ENCODE assay signal across 20 cellular contexts in the genomic region with DNA sequence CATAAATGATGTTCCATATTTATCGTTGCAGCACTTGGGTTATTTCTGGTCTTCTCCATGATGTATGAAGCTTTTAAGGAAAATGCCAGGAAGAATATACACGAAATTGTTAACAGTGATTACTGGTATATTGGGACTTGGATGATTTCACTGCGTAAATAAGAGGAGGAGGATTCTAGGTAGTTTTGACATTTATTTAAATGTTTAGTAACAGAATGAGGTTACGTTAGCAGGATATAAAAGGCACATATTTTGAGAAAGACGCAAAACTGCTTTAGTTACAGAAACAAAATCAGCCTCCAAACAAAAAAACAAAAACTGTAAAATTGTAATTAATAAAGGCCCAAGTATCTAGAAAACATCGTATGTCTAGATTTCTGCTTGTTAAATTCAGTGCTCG.
A peak's percentile ranks its signal among the peaks of the same experiment; 100 is the strongest.
DNase-seq lines count a peak whose midpoint lies in the region; ATAC-seq, FAIRE-seq and TF ChIP-seq lines count a peak whose summit lies in the region.
"Had no signal": no experiment of that assay in that cellular context is flagged by ENCODE, and none has a peak within 500 bp of the region (broad histone marks: within the 10 kb centered on the region; RNA-seq: fewer than 3 reads in every experiment).

No MANE protein-coding gene starts in this region.

- peaks cover 13% of the 10 kb centered on the region for H3K79me2 ChIP-seq in HepG2 (ENCODE audit: insufficient read depth, low read length)

- FAIRE-seq in HepG2 (lab: Jason Lieb, UNC) = no peak
- FAIRE-seq: A549, D721Med, G401.6, GM12891 had no signal

- no peaks in the 10 kb centered on the region for H3K36me3 ChIP-seq in HepG2 (replicated peaks in 1 of 2; ENCODE audit: control insufficient read depth in 1 of 2, insufficient read depth in 2 of 2, low read length in 2 of 2)
- H3K36me3 ChIP-seq in right lobe of liver = no peaks in the 10 kb centered on the region
- H3K36me3 ChIP-seq in WERI-Rb-1 = no peaks in the 10 kb centered on the region

- no peak for DNase-seq in HepG2 (ENCODE audit: low spot score)
- DNase-seq in right lobe of liver = no peak
- no peak for DNase-seq in WERI-Rb-1
- DNase-seq in glutamatergic neuron = no peak
- DNase-seq: AML-193; Caco-2; Calu3; CD4-positive, alpha-beta T cell; CD8-positive, alpha-beta T cell; DMS79 treated with DMSO at 0.1 percent for 48 hours; GF-D8 had no signal

- CTCF ChIA-PET in HepG2 (lab: Yijun Ruan, JAX; ENCODE audit: low intra/inter-chr PET ratio, low total read pairs) = no interaction called here

- H3K36me3 Mint-ChIP-seq in glutamatergic neuron (ENCODE audit: unreplicated experiment) = no peaks in the 10 kb centered on the region

- H3K27ac ChIP-seq in HepG2 (ENCODE audit: extremely low read length, insufficient read depth, low read length) (no peak overlapping the region), right lobe of liver (no peak overlapping the region), WERI-Rb-1 (peak overlapping the region; percentile 64; the same call in 1 of the 2 replicates)
- H3K27ac ChIP-seq: 22Rv1; A549; BLaER1 treated with 17β-estradiol and CSF1 and Interleukin-3, amounts not matched to agents 10 nM and 100 nM; C4-2B had no signal

- TF ChIP-seq EP300 in HepG2 (IDR thresholded peaks at IDR 0.05; ENCODE audit: low read depth in 2 of 2, low read length in 2 of 2) (no peak), HepG2 (CRISPR knock-in tag; IDR thresholded peaks at IDR 0.05; ENCODE audit: borderline replicate concordance) (no peak)

- H3K9me3 ChIP-seq in HepG2 (ENCODE audit: low read length) = no peaks in the 10 kb centered on the region
- H3K9me3 ChIP-seq in right lobe of liver = no peaks in the 10 kb centered on the region
- H3K9me3 ChIP-seq in WERI-Rb-1 (ENCODE audit: severe bottlenecking) = peaks cover 2% of the 10 kb centered on the region
- H3K9me3 ChIP-seq: A549, Caco-2 had no signal

- ATAC-seq in HepG2 = no peak
- no peak for ATAC-seq in right lobe of liver
- ATAC-seq in GM21447 (IDR thresholded peaks at IDR 0.05; ENCODE audit: unreplicated experiment) = no peak
- ATAC-seq: A549; CD8-positive, alpha-beta T cell had no signal

- intact Hi-C loops in HepG2 (cut with micrococcal nuclease; ENCODE audit: unreplicated experiment) = loop anchor here (5.0 kb wide), 1 partner anchor 49 kb away; no protein-coding TSS in a partner anchor
- intact Hi-C loops in right lobe of liver (cut with DNase I) = no loop called here

- H3K4me3 ChIP-seq in HepG2 (replicated peaks in 1 of 3; ENCODE audit: insufficient read depth in 1 of 3, low read depth in 2 of 3, low read length in 3 of 3) = no peak overlapping the region
- no peak overlapping the region for H3K4me3 ChIP-seq in right lobe of liver
- H3K4me3 ChIP-seq in WERI-Rb-1 (ENCODE audit: low read depth, low read length) = no peak overlapping the region
- H3K4me3 ChIP-seq: A549; BLaER1 treated with 17β-estradiol and CSF1 and Interleukin-3, amounts not matched to agents 10 nM and 100 nM had no signal

- TF ChIP-seq CTCF in HepG2 (CRISPR knock-in tag; IDR thresholded peaks at IDR 0.05) = no peak
- no peak for TF ChIP-seq CTCF in right lobe of liver (IDR thresholded peaks at IDR 0.05)
- no peak for TF ChIP-seq CTCF in WERI-Rb-1 (IDR thresholded peaks at IDR 0.05; ENCODE audit: low read depth, low read length)
- TF ChIP-seq CTCF in glutamatergic neuron (IDR thresholded peaks at IDR 0.05; ENCODE audit: partially characterized antibody, unreplicated experiment) = no peak

- no peaks in the 10 kb centered on the region for H3K4me1 ChIP-seq in HepG2 (ENCODE audit: insufficient read depth, low read length)
- peaks cover 0 to 44% (median 15%) of the 10 kb centered on the region in 4 donors for H3K4me1 ChIP-seq in right lobe of liver
- H3K4me1 ChIP-seq: Caco-2 had no signal

- H2AFZ ChIP-seq in HepG2 (ENCODE audit: low read length) = no peak overlapping the region

- H3K27ac Mint-ChIP-seq in glutamatergic neuron (ENCODE audit: unreplicated experiment) = peak overlapping the region; percentile 52
- H3K27ac Mint-ChIP-seq: B cell; CD4-positive, alpha-beta T cell; CD8-positive, alpha-beta T cell had no signal

- TF ChIP-seq POLR2A in HepG2 (IDR thresholded peaks at IDR 0.05; ENCODE audit: insufficient read depth in 1 of 2, low read depth in 2 of 2, low read length in 2 of 2) = no peak
- TF ChIP-seq POLR2A in right lobe of liver (IDR thresholded peaks at IDR 0.05) = no peak

- H3K27me3 ChIP-seq in HepG2 (ENCODE audit: control insufficient read depth in 1 of 2, insufficient read depth in 2 of 2, low read length in 2 of 2) (no peaks in the 10 kb centered on the region), right lobe of liver (no peaks in the 10 kb centered on the region), WERI-Rb-1 (ENCODE audit: insufficient read depth, low read depth, severe bottlenecking) (no peaks in the 10 kb centered on the region)
- H3K27me3 ChIP-seq: BLaER1 treated with 17β-estradiol and CSF1 and Interleukin-3, amounts not matched to agents 10 nM and 100 nM had no signal

- peaks cover 15% of the 10 kb centered on the region for H3K27me3 Mint-ChIP-seq in glutamatergic neuron (ENCODE audit: unreplicated experiment)
- H3K27me3 Mint-ChIP-seq: B cell; CD4-positive, alpha-beta T cell had no signal

- no peak overlapping the region for H3K4me2 ChIP-seq in HepG2 (ENCODE audit: low read depth, low read length)
- H3K4me2 ChIP-seq: A549; BLaER1 treated with 17β-estradiol and CSF1 and Interleukin-3, amounts not matched to agents 10 nM and 100 nM had no signal

- H3K4me1 Mint-ChIP-seq in glutamatergic neuron (ENCODE audit: low read depth, unreplicated experiment) = peaks cover 45% of the 10 kb centered on the region

- H3K9ac ChIP-seq in HepG2 (ENCODE audit: insufficient read depth, low read depth, low read length) = no peak overlapping the region
- H3K9ac ChIP-seq: BLaER1 treated with 17β-estradiol and CSF1 and Interleukin-3, amounts not matched to agents 10 nM and 100 nM had no signal

- no peak for TF ChIP-seq RAD21 in HepG2 (CRISPR knock-in tag; IDR thresholded peaks at IDR 0.05)

- in situ Hi-C loops in HepG2 (cut with HindIII; ENCODE audit: extremely low pct_ligation_motif_present, low pct_unique_long_range_greater_than_20kb) = no loop called here

- peaks cover 10% of the 10 kb centered on the region for H4K20me1 ChIP-seq in HepG2 (ENCODE audit: insufficient read depth, low read length)

- peaks cover 10% of the 10 kb centered on the region for H3K9me3 Mint-ChIP-seq in glutamatergic neuron (ENCODE audit: unreplicated experiment)
- H3K9me3 Mint-ChIP-seq: CD4-positive, alpha-beta T cell; CD8-positive, alpha-beta T cell had no signal

- 95% methylated on average over 7 of the region's 7 CpGs for WGBS in HepG2 (ENCODE audit: low lambda C conversion rate)
- 95% methylated on average over 7 of the region's 7 CpGs for WGBS in right lobe of liver (ENCODE audit: insufficient coverage, low coverage, low lambda C conversion rate, missing lambda C conversion rate)

- BruUV-seq in HepG2 (replicated peaks; lab: Mats Ljungman, UMichigan) = no TSS peak

- H3K4me3 Mint-ChIP-seq in glutamatergic neuron (ENCODE audit: unreplicated experiment) = no peak overlapping the region
- H3K4me3 Mint-ChIP-seq: B cell; CD4-positive, alpha-beta T cell; CD8-positive, alpha-beta T cell had no signal

- POLR2A ChIA-PET in HepG2 (lab: Yijun Ruan, JAX) = no interaction called here

TF ChIP-seq in HepG2, 621 proteins besides CTCF, POLR2A, EP300 and RAD21:
- no peak for TF ChIP-seq RELA (CRISPR knock-in tag; IDR thresholded peaks at IDR 0.05)
- TF ChIP-seq, protein P1, sequence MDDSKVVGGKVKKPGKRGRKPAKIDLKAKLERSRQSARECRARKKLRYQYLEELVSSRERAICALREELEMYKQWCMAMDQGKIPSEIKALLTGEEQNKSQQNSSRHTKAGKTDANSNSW (CRISPR knock-in tag; IDR thresholded peaks at IDR 0.05; ENCODE audit: borderline replicate concordance) = no peak
- TF ChIP-seq, protein P2, sequence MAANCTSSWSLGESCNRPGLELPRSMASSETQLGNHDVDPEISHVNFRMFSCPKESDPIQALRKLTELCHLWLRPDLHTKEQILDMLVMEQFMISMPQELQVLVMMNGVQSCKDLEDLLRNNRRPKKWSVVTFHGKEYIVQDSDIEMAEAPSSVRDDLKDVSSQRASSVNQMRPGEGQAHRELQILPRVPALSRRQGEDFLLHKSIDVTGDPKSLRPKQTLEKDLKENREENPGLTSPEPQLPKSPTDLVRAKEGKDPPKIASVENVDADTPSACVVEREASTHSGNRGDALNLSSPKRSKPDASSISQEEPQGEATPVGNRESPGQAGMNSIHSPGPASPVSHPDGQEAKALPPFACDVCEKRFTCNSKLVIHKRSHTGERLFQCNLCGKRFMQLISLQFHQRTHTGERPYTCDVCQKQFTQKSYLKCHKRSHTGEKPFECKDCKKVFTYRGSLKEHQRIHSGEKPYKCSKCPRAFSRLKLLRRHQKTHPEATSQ (CRISPR knock-in tag; IDR thresholded peaks at IDR 0.05; ENCODE audit: borderline replicate concordance) = no peak
- TF ChIP-seq, protein P3, sequence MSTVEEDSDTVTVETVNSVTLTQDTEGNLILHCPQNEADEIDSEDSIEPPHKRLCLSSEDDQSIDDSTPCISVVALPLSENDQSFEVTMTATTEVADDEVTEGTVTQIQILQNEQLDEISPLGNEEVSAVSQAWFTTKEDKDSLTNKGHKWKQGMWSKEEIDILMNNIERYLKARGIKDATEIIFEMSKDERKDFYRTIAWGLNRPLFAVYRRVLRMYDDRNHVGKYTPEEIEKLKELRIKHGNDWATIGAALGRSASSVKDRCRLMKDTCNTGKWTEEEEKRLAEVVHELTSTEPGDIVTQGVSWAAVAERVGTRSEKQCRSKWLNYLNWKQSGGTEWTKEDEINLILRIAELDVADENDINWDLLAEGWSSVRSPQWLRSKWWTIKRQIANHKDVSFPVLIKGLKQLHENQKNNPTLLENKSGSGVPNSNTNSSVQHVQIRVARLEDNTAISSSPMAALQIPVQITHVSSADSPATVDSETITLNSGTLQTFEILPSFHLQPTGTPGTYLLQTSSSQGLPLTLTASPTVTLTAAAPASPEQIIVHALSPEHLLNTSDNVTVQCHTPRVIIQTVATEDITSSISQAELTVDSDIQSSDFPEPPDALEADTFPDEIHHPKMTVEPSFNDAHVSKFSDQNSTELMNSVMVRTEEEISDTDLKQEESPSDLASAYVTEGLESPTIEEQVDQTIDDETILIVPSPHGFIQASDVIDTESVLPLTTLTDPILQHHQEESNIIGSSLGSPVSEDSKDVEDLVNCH (CRISPR knock-in tag; IDR thresholded peaks at IDR 0.05) = no peak
- TF ChIP-seq, protein P4, sequence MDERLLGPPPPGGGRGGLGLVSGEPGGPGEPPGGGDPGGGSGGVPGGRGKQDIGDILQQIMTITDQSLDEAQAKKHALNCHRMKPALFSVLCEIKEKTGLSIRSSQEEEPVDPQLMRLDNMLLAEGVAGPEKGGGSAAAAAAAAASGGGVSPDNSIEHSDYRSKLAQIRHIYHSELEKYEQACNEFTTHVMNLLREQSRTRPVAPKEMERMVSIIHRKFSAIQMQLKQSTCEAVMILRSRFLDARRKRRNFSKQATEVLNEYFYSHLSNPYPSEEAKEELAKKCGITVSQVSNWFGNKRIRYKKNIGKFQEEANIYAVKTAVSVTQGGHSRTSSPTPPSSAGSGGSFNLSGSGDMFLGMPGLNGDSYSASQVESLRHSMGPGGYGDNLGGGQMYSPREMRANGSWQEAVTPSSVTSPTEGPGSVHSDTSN (CRISPR knock-in tag; IDR thresholded peaks at IDR 0.05) = no peak
- 0 out of 2 replicates have a peak, but pooled peaks have one; percentile 25 for TF ChIP-seq ZFP1 (CRISPR knock-in tag; IDR thresholded peaks at IDR 0.05)
TF ChIP-seq in HepG2: peak in this region for 1.
